8 cellular contexts compared by ENCODE assay signal in genomic region chr10:62048919-62049636, GRCh38.
DNase-seq lines count a peak whose midpoint lies in the region; ATAC-seq and TF ChIP-seq lines count a peak whose summit lies in the region.

No MANE protein-coding gene starts in this region.

- H3K36me3 ChIP-seq in esophagus muscularis mucosa (peaks cover 0 to 26% (median 13%) of the 10 kb centered on the region in 4 donors), muscle layer of duodenum (ENCODE audit: control insufficient read depth in 1 of 2, insufficient read depth in 2 of 2, low read length in 2 of 2) (peaks cover 15 to 56% of the 10 kb centered on the region in 2 donors)

- H3K9me3 ChIP-seq in esophagus muscularis mucosa (no peaks in the 10 kb centered on the region), muscle layer of duodenum (ENCODE audit: control insufficient read depth in 1 of 2, low read length in 2 of 2) (no peaks in the 10 kb centered on the region)

- ATAC-seq in GM18505 (IDR thresholded peaks at IDR 0.05; ENCODE audit: unreplicated experiment) (no peak), HG03095 (IDR thresholded peaks at IDR 0.05; ENCODE audit: unreplicated experiment) (no peak)

- TF ChIP-seq POLR2A in GM18505 (IDR thresholded peaks at IDR 0.05; ENCODE audit: borderline replicate concordance, extremely low read depth, insufficient read depth, insufficient read length) (peak; percentile 76), esophagus muscularis mucosa (IDR thresholded peaks at IDR 0.05; ENCODE audit: low read depth) (peak; percentile 91)

- peak overlapping the region; percentile 87 to 95 (median 92) for H3K27ac ChIP-seq in esophagus muscularis mucosa (replicated peaks in 1 of 4)
- H3K27ac ChIP-seq in muscle layer of duodenum (ENCODE audit: low read length): peak overlapping the region; percentile 96

- no peak for TF ChIP-seq CTCF in esophagus muscularis mucosa (IDR thresholded peaks at IDR 0.05)

- peak; percentile 64 for DNase-seq in NCI-H82 treated with DMSO at 0.1 percent for 48 hours (lab: John Stamatoyannopoulos, UW; ENCODE audit: unreplicated experiment)
- DNase-seq in activated T-helper 1 cell treated with Interleukin-2 at 50 U/mL for 16 hours (ENCODE audit: low read depth): peak; percentile 47
- peak; percentile 98 for DNase-seq in esophagus muscularis mucosa (ENCODE audit: extremely low spot score)
- DNase-seq in stimulated activated CD8-positive, alpha-beta memory T cell treated with anti-CD3 and anti-CD28 coated beads, Interleukin-7, amount 100 ng/mL, for 24 hours (ENCODE audit: low read depth): peak; percentile 47
- no peak for DNase-seq in DMS79 (lab: John Stamatoyannopoulos, UW)

- no peaks in the 10 kb centered on the region for H3K27me3 ChIP-seq in esophagus muscularis mucosa
- H3K27me3 ChIP-seq in muscle layer of duodenum (ENCODE audit: low read depth, low read length): no peaks in the 10 kb centered on the region

- H3K4me1 ChIP-seq in esophagus muscularis mucosa (peaks cover 62 to 82% (median 72%) of the 10 kb centered on the region in 4 donors), muscle layer of duodenum (ENCODE audit: control insufficient read depth in 1 of 2, insufficient read depth in 2 of 2, low read length in 2 of 2) (peaks cover 33 to 34% of the 10 kb centered on the region in 2 donors)

- H3K4me3 ChIP-seq in esophagus muscularis mucosa (peak overlapping the region; percentile 58 to 75 (median 64)), muscle layer of duodenum (ENCODE audit: low read depth in 1 of 2, low read length in 2 of 2) (peak overlapping the region; percentile 69 to 77)

- TF ChIP-seq EP300 in esophagus muscularis mucosa (IDR thresholded peaks at IDR 0.05): no peak

- intact Hi-C loops in esophagus muscularis mucosa (cut with DNase I): no loop called here

- WGBS in esophagus muscularis mucosa: 12% methylated on average over 21 of the region's 21 CpGs
